ENCODE assay signal across 8 cellular contexts in genomic region chr11:62601114-62601363, GRCh38. TPM values are rescaled to one million over a fixed set of nuclear protein-coding genes. Genes with fewer than 3 reads are reported as not detected.
A peak's percentile ranks its signal among the peaks of the same experiment; 100 is the strongest.
DNase-seq lines count a peak whose midpoint lies in the region; ATAC-seq and TF ChIP-seq lines count a peak whose summit lies in the region.

No MANE protein-coding gene starts in this region.

- peaks cover 0 to 46% (median 29%) of the 10 kb centered on the region in 11 experiments; a peak in 18 of 22 replicates for H4K20me1 ChIP-seq in BLaER1 treated with 17β-estradiol and CSF1 and Interleukin-3, amounts not matched to agents 10 nM and 100 nM

- peak overlapping the region; percentile 90 to 100 (median 98) for H3K4me3 ChIP-seq in BLaER1 treated with 17β-estradiol and CSF1 and Interleukin-3, amounts not matched to agents 10 nM and 100 nM
- H3K4me3 ChIP-seq in endocrine pancreas (ENCODE audit: control insufficient read depth, insufficient read depth, low read length) (peak overlapping the region; percentile 72), aorta (ENCODE audit: low read length in 2 of 2) (peak overlapping the region; percentile 58 to 72)

- peak overlapping the region; percentile 88 to 100 (median 98) for H3K4me2 ChIP-seq in BLaER1 treated with 17β-estradiol and CSF1 and Interleukin-3, amounts not matched to agents 10 nM and 100 nM

- peak overlapping the region; percentile 97 to 100 (median 99) for H3K9ac ChIP-seq in BLaER1 treated with 17β-estradiol and CSF1 and Interleukin-3, amounts not matched to agents 10 nM and 100 nM
- peak overlapping the region; percentile 92 for H3K9ac ChIP-seq in endocrine pancreas (ENCODE audit: control insufficient read depth, insufficient read depth, low read length)

- TF ChIP-seq CTCF in GM20000 (IDR thresholded peaks at IDR 0.05; ENCODE audit: extremely low read depth, missing control alignments): no peak

- H3K27ac ChIP-seq in BLaER1 treated with 17β-estradiol and CSF1 and Interleukin-3, amounts not matched to agents 10 nM and 100 nM: peak overlapping the region; percentile 86 to 100 (median 99)
- peak overlapping the region; percentile 20 to 63 for H3K27ac ChIP-seq in aorta (ENCODE audit: low read depth in 1 of 2, low read length in 2 of 2)

- no peaks in the 10 kb centered on the region for H3K9me3 ChIP-seq in BLaER1 treated with 17β-estradiol and CSF1 and Interleukin-3, amounts not matched to agents 10 nM and 100 nM (replicated peaks in 1 of 11)
- H3K9me3 ChIP-seq in endocrine pancreas (ENCODE audit: control insufficient read depth, low read length) (no peaks in the 10 kb centered on the region), aorta (ENCODE audit: control insufficient read depth, low read length) (no peaks in the 10 kb centered on the region)

- peak; percentile 44 for DNase-seq in HCEC 1CT
- peak; percentile 37 for DNase-seq in T-helper 9 cell
- peak; percentile 36 for DNase-seq in myocyte (ENCODE audit: low read depth)
- DNase-seq in aorta: peak; percentile 74 to 91
- DNase-seq in NCI-H128 (lab: John Stamatoyannopoulos, UW; ENCODE audit: unreplicated experiment): no peak
- DNase-seq in GM20000 (ENCODE audit: low spot score): no peak

- H3K36me3 ChIP-seq in BLaER1 treated with 17β-estradiol and CSF1 and Interleukin-3, amounts not matched to agents 10 nM and 100 nM: peaks cover 44 to 72% (median 61%) of the 10 kb centered on the region in 11 experiments
- H3K36me3 ChIP-seq in endocrine pancreas (ENCODE audit: control insufficient read depth, insufficient read depth, low read length): peaks cover 3% of the 10 kb centered on the region
- H3K36me3 ChIP-seq in aorta (ENCODE audit: control insufficient read depth in 1 of 2, insufficient read depth in 2 of 2, low read length in 1 of 2): peaks cover 3% of the 10 kb centered on the region in 2 donors

- H3K4me1 ChIP-seq in BLaER1 treated with 17β-estradiol and CSF1 and Interleukin-3, amounts not matched to agents 10 nM and 100 nM: peaks cover 46 to 71% (median 61%) of the 10 kb centered on the region in 10 experiments
- H3K4me1 ChIP-seq in endocrine pancreas (ENCODE audit: control insufficient read depth, insufficient read depth, low read length) (peaks cover 9% of the 10 kb centered on the region), aorta (ENCODE audit: control insufficient read depth in 1 of 2, insufficient read depth in 2 of 2, low read length in 2 of 2) (no peaks in the 10 kb centered on the region)

- intact Hi-C loops in aorta (cut with DNase I): loop anchor here in 1 of 2 donors (5.0 kb wide), 1 partner anchor 66 kb away; the partner anchor contains the start of genes C11orf98 and CSKMT

- WGBS in aorta, 2 donors: 0 to 1% methylated on average over 20 to 31 of the region's 31 CpGs

- peak; percentile 33 for ATAC-seq in aorta (ENCODE audit: low FRiP score)

- H3K27me3 ChIP-seq in BLaER1 treated with 17β-estradiol and CSF1 and Interleukin-3, amounts not matched to agents 10 nM and 100 nM: no peaks in the 10 kb centered on the region
- H3K27me3 ChIP-seq in endocrine pancreas (ENCODE audit: control insufficient read depth, insufficient read depth, low read length) (no peaks in the 10 kb centered on the region), aorta (ENCODE audit: control insufficient read depth in 1 of 2, insufficient read depth in 2 of 2, low read length in 1 of 2) (no peaks in the 10 kb centered on the region)

RNA-seq across cellular contexts. Expression of gene MTA2, which starts 0.6 kb away (rescaled TPM):
- total RNA-seq in myocyte (66.9 and 72.4 TPM in 2 replicates), aorta (10 to 100 TPM; 80.1 to 87.9 TPM)
- polyA plus RNA-seq in myocyte (2012): 51.4 TPM
- 10 to 100 TPM; 13.5 to 40.3 TPM for polyA plus RNA-seq in aorta

RNA-seq across cellular contexts. Expression of gene TUT1, which starts 9.7 kb away (rescaled TPM):
- total RNA-seq in myocyte (7.5 and 8.1 TPM in 2 replicates), aorta (10 to 100 TPM; 14.8 to 14.9 TPM)
- polyA plus RNA-seq in myocyte (2012): 13.5 TPM
- polyA plus RNA-seq in aorta: 10 to 100 TPM in 1 of 2 donors, 1 to 10 TPM in 1; 1.6 to 10.8 TPM

RNA-seq across cellular contexts. Expression of gene EML3, which starts 11.5 kb away (rescaled TPM):
- total RNA-seq in myocyte (11.3 and 17.6 TPM in 2 replicates), aorta (100 to 1,000 TPM in 1 of 2 donors, 10 to 100 TPM in 1; 93.7 to 134 TPM)
- 31.5 TPM for polyA plus RNA-seq in myocyte (2012)
- 100 to 1,000 TPM in 1 of 2 donors, 10 to 100 TPM in 1; 15.7 to 182 TPM for polyA plus RNA-seq in aorta

RNA-seq across cellular contexts. Expression of gene ROM1, which starts 12.0 kb away (rescaled TPM):
- total RNA-seq in myocyte (1.5 and 2.8 TPM in 2 replicates), aorta (10 to 100 TPM in 1 of 2 donors, 1 to 10 TPM in 1; 9.0 to 15.6 TPM)
- polyA plus RNA-seq in myocyte (2012): 6.6 TPM
- 10 to 100 TPM; 33.2 to 33.9 TPM for polyA plus RNA-seq in aorta

RNA-seq across cellular contexts. Expression of gene B3GAT3, which starts 20.7 kb away (rescaled TPM):
- 52.6 and 59.8 TPM in 2 replicates for total RNA-seq in myocyte
- 45.2 TPM for polyA plus RNA-seq in myocyte (2012)
- 10 to 100 TPM; 26.7 to 39.7 TPM for total RNA-seq in aorta
- polyA plus RNA-seq in aorta: 10 to 100 TPM; 12.6 to 45.2 TPM

Comparison
In these comparisons a context has a peak if more than half of its experiments do, and no peak if none do; other contexts are left out.
1. DNase-seq: peak in HCEC 1CT (single experiment), T-helper 9 cell (single experiment), myocyte (single experiment) and aorta (2 of 2); none in NCI-H128 (single experiment) and GM20000 (single experiment).
2. Peak in every context shown above with its lines, with median percentiles within 50 percentile points of each other: H3K4me3 ChIP-seq.